Comparison of ENCODE assay signal across 1 cellular context in the genomic region with DNA sequence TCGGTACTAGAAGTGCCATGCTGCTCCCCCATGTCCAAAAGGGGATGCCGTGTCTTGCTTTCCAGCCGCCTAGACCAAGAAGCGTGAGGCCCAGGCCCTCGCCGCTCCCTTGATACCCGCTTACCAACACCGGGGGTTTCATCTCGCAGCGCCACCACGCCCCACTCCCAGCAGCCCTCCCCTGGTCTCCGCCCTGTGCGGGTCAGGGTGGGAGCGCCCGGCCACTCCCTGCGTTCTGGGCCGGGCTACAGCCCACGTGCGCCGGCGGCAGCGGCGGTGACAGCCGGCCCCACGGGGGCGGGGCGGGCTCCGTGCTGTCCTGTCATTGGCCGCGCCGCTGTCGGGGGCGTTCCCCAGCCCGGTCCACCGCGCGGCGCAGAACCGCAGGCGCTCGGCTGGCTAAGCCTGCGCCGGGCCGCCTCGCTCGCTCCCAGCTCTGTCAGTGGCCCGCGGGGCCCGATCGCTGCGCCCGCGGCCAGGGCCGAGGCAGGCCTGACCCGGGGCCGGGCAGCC.
A peak's percentile ranks its signal among the peaks of the same experiment; 100 is the strongest.
TF ChIP-seq lines count a peak whose summit lies in the region.

A gene with protein sequence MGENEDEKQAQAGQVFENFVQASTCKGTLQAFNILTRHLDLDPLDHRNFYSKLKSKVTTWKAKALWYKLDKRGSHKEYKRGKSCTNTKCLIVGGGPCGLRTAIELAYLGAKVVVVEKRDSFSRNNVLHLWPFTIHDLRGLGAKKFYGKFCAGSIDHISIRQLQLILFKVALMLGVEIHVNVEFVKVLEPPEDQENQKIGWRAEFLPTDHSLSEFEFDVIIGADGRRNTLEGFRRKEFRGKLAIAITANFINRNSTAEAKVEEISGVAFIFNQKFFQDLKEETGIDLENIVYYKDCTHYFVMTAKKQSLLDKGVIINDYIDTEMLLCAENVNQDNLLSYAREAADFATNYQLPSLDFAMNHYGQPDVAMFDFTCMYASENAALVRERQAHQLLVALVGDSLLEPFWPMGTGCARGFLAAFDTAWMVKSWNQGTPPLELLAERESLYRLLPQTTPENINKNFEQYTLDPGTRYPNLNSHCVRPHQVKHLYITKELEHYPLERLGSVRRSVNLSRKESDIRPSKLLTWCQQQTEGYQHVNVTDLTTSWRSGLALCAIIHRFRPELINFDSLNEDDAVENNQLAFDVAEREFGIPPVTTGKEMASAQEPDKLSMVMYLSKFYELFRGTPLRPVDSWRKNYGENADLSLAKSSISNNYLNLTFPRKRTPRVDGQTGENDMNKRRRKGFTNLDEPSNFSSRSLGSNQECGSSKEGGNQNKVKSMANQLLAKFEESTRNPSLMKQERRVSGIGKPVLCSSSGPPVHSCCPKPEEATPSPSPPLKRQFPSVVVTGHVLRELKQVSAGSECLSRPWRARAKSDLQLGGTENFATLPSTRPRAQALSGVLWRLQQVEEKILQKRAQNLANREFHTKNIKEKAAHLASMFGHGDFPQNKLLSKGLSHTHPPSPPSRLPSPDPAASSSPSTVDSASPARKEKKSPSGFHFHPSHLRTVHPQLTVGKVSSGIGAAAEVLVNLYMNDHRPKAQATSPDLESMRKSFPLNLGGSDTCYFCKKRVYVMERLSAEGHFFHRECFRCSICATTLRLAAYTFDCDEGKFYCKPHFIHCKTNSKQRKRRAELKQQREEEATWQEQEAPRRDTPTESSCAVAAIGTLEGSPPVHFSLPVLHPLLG (plus strand): TSS at position 390 of the 513 bp plus-strand sequence. CDS start 51,566 bp downstream, outside the sequence.

TF ChIP-seq in HepG2, 621 proteins besides CTCF, POLR2A, EP300 and RAD21 (continued from another document and continues in another):
- TF ChIP-seq, protein P1, sequence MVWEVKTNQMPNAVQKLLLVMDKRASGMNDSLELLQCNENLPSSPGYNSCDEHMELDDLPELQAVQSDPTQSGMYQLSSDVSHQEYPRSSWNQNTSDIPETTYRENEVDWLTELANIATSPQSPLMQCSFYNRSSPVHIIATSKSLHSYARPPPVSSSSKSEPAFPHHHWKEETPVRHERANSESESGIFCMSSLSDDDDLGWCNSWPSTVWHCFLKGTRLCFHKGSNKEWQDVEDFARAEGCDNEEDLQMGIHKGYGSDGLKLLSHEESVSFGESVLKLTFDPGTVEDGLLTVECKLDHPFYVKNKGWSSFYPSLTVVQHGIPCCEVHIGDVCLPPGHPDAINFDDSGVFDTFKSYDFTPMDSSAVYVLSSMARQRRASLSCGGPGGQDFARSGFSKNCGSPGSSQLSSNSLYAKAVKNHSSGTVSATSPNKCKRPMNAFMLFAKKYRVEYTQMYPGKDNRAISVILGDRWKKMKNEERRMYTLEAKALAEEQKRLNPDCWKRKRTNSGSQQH (CRISPR knock-in tag; IDR thresholded peaks at IDR 0.05; ENCODE audit: low read depth) = no peak
- TF ChIP-seq MAZ (IDR thresholded peaks at IDR 0.05; ENCODE audit: borderline replicate concordance, low read depth, low read length) (no peak), MAZ (CRISPR knock-in tag; IDR thresholded peaks at IDR 0.05; ENCODE audit: low read depth) (peak; percentile 41; the same call in 1 of the 2 replicates), ZSCAN30 (CRISPR knock-in tag; IDR thresholded peaks at IDR 0.05) (no peak), SOX5 (CRISPR knock-in tag; IDR thresholded peaks at IDR 0.05; ENCODE audit: borderline replicate concordance) (no peak), MBD4 (IDR thresholded peaks at IDR 0.05; ENCODE audit: borderline replicate concordance, low read length) (no peak), MLLT10 (CRISPR knock-in tag; IDR thresholded peaks at IDR 0.05) (no peak), ZNF547 (CRISPR knock-in tag; IDR thresholded peaks at IDR 0.05) (peak; percentile 73; the same call in 1 of the 2 replicates), ZNF383 (CRISPR knock-in tag; IDR thresholded peaks at IDR 0.05; ENCODE audit: borderline replicate concordance) (no peak), SRSF4 (IDR thresholded peaks at IDR 0.05; ENCODE audit: low read depth, low read length, poor library complexity, severe bottlenecking) (no peak), BRCA1 (CRISPR knock-in tag; IDR thresholded peaks at IDR 0.05) (no peak), ZBTB7A (CRISPR knock-in tag; IDR thresholded peaks at IDR 0.05) (no peak), HHEX (CRISPR knock-in tag; IDR thresholded peaks at IDR 0.05) (no peak), ZNF878 (CRISPR knock-in tag; IDR thresholded peaks at IDR 0.05) (no peak), NFRKB (IDR thresholded peaks at IDR 0.05) (no peak), ZNF282 (IDR thresholded peaks at IDR 0.05; ENCODE audit: partially characterized antibody) (no peak), JUN (CRISPR knock-in tag; IDR thresholded peaks at IDR 0.05) (no peak)
- TF ChIP-seq, protein P2, sequence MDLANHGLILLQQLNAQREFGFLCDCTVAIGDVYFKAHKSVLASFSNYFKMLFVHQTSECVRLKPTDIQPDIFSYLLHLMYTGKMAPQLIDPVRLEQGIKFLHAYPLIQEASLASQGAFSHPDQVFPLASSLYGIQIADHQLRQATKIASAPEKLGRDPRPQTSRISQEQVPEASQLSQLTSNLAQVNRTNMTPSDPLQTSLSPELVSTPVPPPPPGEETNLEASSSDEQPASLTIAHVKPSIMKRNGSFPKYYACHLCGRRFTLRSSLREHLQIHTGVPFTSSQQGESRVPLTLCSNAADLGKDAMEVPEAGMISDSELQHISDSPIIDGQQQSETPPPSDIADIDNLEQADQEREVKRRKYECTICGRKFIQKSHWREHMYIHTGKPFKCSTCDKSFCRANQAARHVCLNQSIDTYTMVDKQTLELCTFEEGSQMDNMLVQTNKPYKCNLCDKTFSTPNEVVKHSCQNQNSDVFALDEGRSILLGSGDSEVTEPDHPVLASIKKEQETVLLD (CRISPR knock-in tag; IDR thresholded peaks at IDR 0.05; ENCODE audit: low read depth) = no peak; the same call in 1 of the 2 replicates
- TF ChIP-seq, protein P3, sequence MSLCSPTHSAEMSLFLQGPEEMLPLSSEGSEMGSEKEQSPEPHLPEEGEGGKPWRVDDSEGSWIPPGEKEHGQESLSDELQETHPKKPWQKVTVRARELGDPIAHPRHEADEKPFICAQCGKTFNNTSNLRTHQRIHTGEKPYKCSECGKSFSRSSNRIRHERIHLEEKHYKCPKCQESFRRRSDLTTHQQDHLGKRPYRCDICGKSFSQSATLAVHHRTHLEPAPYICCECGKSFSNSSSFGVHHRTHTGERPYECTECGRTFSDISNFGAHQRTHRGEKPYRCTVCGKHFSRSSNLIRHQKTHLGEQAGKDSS (CRISPR knock-in tag; IDR thresholded peaks at IDR 0.05; ENCODE audit: borderline replicate concordance, low read depth) = no peak
- TF ChIP-seq, protein P4, sequence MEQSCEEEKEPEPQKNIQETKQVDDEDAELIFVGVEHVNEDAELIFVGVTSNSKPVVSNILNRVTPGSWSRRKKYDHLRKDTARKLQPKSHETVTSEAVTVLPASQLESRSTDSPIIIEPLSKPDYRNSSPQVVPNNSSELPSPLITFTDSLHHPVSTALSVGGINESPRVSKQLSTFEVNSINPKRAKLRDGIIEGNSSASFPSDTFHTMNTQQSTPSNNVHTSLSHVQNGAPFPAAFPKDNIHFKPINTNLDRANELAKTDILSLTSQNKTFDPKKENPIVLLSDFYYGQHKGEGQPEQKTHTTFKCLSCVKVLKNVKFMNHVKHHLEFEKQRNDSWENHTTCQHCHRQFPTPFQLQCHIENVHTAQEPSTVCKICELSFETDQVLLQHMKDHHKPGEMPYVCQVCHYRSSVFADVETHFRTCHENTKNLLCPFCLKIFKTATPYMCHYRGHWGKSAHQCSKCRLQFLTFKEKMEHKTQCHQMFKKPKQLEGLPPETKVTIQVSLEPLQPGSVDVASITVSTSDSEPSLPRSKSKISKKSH (CRISPR knock-in tag; IDR thresholded peaks at IDR 0.05; ENCODE audit: borderline replicate concordance) = no peak
- TF ChIP-seq, protein P5, sequence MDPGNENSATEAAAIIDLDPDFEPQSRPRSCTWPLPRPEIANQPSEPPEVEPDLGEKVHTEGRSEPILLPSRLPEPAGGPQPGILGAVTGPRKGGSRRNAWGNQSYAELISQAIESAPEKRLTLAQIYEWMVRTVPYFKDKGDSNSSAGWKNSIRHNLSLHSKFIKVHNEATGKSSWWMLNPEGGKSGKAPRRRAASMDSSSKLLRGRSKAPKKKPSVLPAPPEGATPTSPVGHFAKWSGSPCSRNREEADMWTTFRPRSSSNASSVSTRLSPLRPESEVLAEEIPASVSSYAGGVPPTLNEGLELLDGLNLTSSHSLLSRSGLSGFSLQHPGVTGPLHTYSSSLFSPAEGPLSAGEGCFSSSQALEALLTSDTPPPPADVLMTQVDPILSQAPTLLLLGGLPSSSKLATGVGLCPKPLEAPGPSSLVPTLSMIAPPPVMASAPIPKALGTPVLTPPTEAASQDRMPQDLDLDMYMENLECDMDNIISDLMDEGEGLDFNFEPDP (CRISPR knock-in tag; conservative IDR thresholded peaks at IDR 0.05) = no peak
- TF ChIP-seq, protein P6, sequence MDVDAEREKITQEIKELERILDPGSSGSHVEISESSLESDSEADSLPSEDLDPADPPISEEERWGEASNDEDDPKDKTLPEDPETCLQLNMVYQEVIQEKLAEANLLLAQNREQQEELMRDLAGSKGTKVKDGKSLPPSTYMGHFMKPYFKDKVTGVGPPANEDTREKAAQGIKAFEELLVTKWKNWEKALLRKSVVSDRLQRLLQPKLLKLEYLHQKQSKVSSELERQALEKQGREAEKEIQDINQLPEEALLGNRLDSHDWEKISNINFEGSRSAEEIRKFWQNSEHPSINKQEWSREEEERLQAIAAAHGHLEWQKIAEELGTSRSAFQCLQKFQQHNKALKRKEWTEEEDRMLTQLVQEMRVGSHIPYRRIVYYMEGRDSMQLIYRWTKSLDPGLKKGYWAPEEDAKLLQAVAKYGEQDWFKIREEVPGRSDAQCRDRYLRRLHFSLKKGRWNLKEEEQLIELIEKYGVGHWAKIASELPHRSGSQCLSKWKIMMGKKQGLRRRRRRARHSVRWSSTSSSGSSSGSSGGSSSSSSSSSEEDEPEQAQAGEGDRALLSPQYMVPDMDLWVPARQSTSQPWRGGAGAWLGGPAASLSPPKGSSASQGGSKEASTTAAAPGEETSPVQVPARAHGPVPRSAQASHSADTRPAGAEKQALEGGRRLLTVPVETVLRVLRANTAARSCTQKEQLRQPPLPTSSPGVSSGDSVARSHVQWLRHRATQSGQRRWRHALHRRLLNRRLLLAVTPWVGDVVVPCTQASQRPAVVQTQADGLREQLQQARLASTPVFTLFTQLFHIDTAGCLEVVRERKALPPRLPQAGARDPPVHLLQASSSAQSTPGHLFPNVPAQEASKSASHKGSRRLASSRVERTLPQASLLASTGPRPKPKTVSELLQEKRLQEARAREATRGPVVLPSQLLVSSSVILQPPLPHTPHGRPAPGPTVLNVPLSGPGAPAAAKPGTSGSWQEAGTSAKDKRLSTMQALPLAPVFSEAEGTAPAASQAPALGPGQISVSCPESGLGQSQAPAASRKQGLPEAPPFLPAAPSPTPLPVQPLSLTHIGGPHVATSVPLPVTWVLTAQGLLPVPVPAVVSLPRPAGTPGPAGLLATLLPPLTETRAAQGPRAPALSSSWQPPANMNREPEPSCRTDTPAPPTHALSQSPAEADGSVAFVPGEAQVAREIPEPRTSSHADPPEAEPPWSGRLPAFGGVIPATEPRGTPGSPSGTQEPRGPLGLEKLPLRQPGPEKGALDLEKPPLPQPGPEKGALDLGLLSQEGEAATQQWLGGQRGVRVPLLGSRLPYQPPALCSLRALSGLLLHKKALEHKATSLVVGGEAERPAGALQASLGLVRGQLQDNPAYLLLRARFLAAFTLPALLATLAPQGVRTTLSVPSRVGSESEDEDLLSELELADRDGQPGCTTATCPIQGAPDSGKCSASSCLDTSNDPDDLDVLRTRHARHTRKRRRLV (CRISPR knock-in tag; IDR thresholded peaks at IDR 0.05) = no peak
- TF ChIP-seq, protein P7, sequence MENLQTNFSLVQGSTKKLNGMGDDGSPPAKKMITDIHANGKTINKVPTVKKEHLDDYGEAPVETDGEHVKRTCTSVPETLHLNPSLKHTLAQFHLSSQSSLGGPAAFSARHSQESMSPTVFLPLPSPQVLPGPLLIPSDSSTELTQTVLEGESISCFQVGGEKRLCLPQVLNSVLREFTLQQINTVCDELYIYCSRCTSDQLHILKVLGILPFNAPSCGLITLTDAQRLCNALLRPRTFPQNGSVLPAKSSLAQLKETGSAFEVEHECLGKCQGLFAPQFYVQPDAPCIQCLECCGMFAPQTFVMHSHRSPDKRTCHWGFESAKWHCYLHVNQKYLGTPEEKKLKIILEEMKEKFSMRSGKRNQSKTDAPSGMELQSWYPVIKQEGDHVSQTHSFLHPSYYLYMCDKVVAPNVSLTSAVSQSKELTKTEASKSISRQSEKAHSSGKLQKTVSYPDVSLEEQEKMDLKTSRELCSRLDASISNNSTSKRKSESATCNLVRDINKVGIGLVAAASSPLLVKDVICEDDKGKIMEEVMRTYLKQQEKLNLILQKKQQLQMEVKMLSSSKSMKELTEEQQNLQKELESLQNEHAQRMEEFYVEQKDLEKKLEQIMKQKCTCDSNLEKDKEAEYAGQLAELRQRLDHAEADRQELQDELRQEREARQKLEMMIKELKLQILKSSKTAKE (CRISPR knock-in tag; IDR thresholded peaks at IDR 0.05; ENCODE audit: borderline replicate concordance) = no peak
- TF ChIP-seq, protein P8, sequence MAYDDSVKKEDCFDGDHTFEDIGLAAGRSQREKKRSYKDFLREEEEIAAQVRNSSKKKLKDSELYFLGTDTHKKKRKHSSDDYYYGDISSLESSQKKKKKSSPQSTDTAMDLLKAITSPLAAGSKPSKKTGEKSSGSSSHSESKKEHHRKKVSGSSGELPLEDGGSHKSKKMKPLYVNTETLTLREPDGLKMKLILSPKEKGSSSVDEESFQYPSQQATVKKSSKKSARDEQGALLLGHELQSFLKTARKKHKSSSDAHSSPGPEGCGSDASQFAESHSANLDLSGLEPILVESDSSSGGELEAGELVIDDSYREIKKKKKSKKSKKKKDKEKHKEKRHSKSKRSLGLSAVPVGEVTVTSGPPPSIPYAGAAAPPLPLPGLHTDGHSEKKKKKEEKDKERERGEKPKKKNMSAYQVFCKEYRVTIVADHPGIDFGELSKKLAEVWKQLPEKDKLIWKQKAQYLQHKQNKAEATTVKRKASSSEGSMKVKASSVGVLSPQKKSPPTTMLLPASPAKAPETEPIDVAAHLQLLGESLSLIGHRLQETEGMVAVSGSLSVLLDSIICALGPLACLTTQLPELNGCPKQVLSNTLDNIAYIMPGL (CRISPR knock-in tag; IDR thresholded peaks at IDR 0.05; ENCODE audit: borderline replicate concordance in 1 of 2, low read depth in 1 of 2) = no peak
- TF ChIP-seq, protein P9, sequence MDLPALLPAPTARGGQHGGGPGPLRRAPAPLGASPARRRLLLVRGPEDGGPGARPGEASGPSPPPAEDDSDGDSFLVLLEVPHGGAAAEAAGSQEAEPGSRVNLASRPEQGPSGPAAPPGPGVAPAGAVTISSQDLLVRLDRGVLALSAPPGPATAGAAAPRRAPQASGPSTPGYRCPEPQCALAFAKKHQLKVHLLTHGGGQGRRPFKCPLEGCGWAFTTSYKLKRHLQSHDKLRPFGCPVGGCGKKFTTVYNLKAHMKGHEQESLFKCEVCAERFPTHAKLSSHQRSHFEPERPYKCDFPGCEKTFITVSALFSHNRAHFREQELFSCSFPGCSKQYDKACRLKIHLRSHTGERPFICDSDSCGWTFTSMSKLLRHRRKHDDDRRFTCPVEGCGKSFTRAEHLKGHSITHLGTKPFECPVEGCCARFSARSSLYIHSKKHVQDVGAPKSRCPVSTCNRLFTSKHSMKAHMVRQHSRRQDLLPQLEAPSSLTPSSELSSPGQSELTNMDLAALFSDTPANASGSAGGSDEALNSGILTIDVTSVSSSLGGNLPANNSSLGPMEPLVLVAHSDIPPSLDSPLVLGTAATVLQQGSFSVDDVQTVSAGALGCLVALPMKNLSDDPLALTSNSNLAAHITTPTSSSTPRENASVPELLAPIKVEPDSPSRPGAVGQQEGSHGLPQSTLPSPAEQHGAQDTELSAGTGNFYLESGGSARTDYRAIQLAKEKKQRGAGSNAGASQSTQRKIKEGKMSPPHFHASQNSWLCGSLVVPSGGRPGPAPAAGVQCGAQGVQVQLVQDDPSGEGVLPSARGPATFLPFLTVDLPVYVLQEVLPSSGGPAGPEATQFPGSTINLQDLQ (CRISPR knock-in tag; IDR thresholded peaks at IDR 0.05) = no peak
